Comparison of ENCODE assay signal across 13 cellular contexts in genomic region chr2:130252880-130253645, GRCh38. TPM values are rescaled to one million over a fixed set of nuclear protein-coding genes. Genes with fewer than 3 reads are reported as not detected.
A peak's percentile ranks its signal among the peaks of the same experiment; 100 is the strongest.
DNase-seq lines count a peak whose midpoint lies in the region; ATAC-seq, FAIRE-seq and TF ChIP-seq lines count a peak whose summit lies in the region.
"Had no signal": no experiment of that assay in that cellular context is flagged by ENCODE, and none has a peak within 500 bp of the region (broad histone marks: within the 10 kb centered on the region; RNA-seq: fewer than 3 reads in every experiment).

No MANE protein-coding gene starts in this region.

- DNase-seq in SK-N-SH (peak; percentile 20), adipocyte (ENCODE audit: low read depth) (peak; percentile 21), iPS-NIHi7 (ENCODE audit: extremely low spot score) (peak; percentile 68), H54 (ENCODE audit: insufficient read length, low spot score) (no peak)
- no peak for DNase-seq in activated CD4-positive, alpha-beta T cell treated with anti-CD3 and anti-CD28 coated beads, Interleukin-2, amount 10 ng/mL, durations not matched to agents 24 days and 14 days
- DNase-seq: activated B cell treated with CpG ODN at 0.5 μM for 24 hours; CD4-positive, CD25-positive, alpha-beta regulatory T cell; NCI-H446; substantia nigra had no signal

- H3K36me3 ChIP-seq in SK-N-SH (replicated peaks in 1 of 2; ENCODE audit: control insufficient read depth in 1 of 2, insufficient read depth in 2 of 2, low read length in 1 of 2): no peaks in the 10 kb centered on the region
- H3K36me3 ChIP-seq in adipocyte (ENCODE audit: control insufficient read depth, insufficient read depth, low read length, severe bottlenecking): no peaks in the 10 kb centered on the region
- no peaks in the 10 kb centered on the region for H3K36me3 ChIP-seq in urinary bladder (ENCODE audit: insufficient read depth)

- POLR2A ChIA-PET in SK-N-SH (lab: Yijun Ruan, JAX): no interaction called here

- peaks cover 0 to 8% of the 10 kb centered on the region in 2 experiments; a peak in 1 of 4 replicates for H3K4me1 ChIP-seq in SK-N-SH (ENCODE audit: control insufficient read depth in 1 of 2, insufficient read depth in 2 of 2, low read depth in 1 of 2, low read length in 1 of 2)
- H3K4me1 ChIP-seq in adipocyte (ENCODE audit: control insufficient read depth, insufficient read depth, low read length): no peaks in the 10 kb centered on the region
- H3K4me1 ChIP-seq in urinary bladder (ENCODE audit: insufficient read depth): no peaks in the 10 kb centered on the region

- no peak overlapping the region for H3K27ac Mint-ChIP-seq in activated CD4-positive, alpha-beta T cell treated with anti-CD3 and anti-CD28 coated beads, Interleukin-2, amount 10 ng/mL, durations not matched to agents 24 days and 14 days
- H3K27ac Mint-ChIP-seq: activated B cell treated with CpG ODN at 0.5 μM for 24 hours had no signal

- WGBS in SK-N-SH (ENCODE audit: low lambda C conversion rate): 72% methylated on average over 24 of the region's 42 CpGs
- WGBS in urinary bladder: 25% methylated on average over 42 of the region's 42 CpGs

- H3K27ac ChIP-seq in SK-N-SH (ENCODE audit: low read depth in 2 of 2, low read length in 1 of 2) (no peak overlapping the region), urinary bladder (ENCODE audit: low read depth) (no peak overlapping the region)

- no peak for FAIRE-seq in H54 (lab: Jason Lieb, UNC)

- TF ChIP-seq POLR2A in H54 (IDR thresholded peaks at IDR 0.05; ENCODE audit: low read depth, low read length): no peak

- no peak for TF ChIP-seq EP300 in SK-N-SH (IDR thresholded peaks at IDR 0.05; ENCODE audit: borderline replicate concordance in 1 of 2, low read depth in 1 of 2, low read length in 1 of 2)

- no peak overlapping the region for H3K4me3 Mint-ChIP-seq in activated CD4-positive, alpha-beta T cell treated with anti-CD3 and anti-CD28 coated beads, Interleukin-2, amount 10 ng/mL, durations not matched to agents 24 days and 14 days
- H3K4me3 Mint-ChIP-seq: activated B cell treated with CpG ODN at 0.5 μM for 24 hours; CD4-positive, CD25-positive, alpha-beta regulatory T cell had no signal

- ATAC-seq in SK-N-SH treated with all-trans-retinoic acid at 6 μM for 48 hours (no peak), GM21576 (IDR thresholded peaks at IDR 0.05; ENCODE audit: unreplicated experiment) (no peak)

- H3K79me2 ChIP-seq in SK-N-SH (ENCODE audit: insufficient read depth): no peaks in the 10 kb centered on the region

- CTCF ChIA-PET in SK-N-SH (lab: Yijun Ruan, JAX): no interaction called here

- H3K4me2 ChIP-seq in SK-N-SH: no peak overlapping the region

- H3K27me3 ChIP-seq in SK-N-SH (ENCODE audit: insufficient read depth): no peaks in the 10 kb centered on the region; the same call in 1 of the 2 replicates
- peaks cover 19% of the 10 kb centered on the region for H3K27me3 ChIP-seq in adipocyte (replicated peaks; ENCODE audit: control insufficient read depth, insufficient read depth, low read length)

- H3F3A ChIP-seq in SK-N-SH (replicated peaks; ENCODE audit: insufficient read depth): no peaks in the 10 kb centered on the region

- intact Hi-C loops in activated CD4-positive, alpha-beta T cell treated with anti-CD3 and anti-CD28 coated beads, Interleukin-2, amount 10 ng/mL, durations not matched to agents 24 days and 14 days (cut with micrococcal nuclease): no loop called here

- no peaks in the 10 kb centered on the region for H3K9me2 ChIP-seq in SK-N-SH

- no peaks in the 10 kb centered on the region for H3K4me1 Mint-ChIP-seq in activated CD4-positive, alpha-beta T cell treated with anti-CD3 and anti-CD28 coated beads, Interleukin-2, amount 10 ng/mL, durations not matched to agents 24 days and 14 days
- H3K4me1 Mint-ChIP-seq: activated B cell treated with CpG ODN at 0.5 μM for 24 hours; CD4-positive, CD25-positive, alpha-beta regulatory T cell had no signal

- no peak overlapping the region for H2AFZ ChIP-seq in SK-N-SH (ENCODE audit: low read depth)

- no peaks in the 10 kb centered on the region for H3K36me3 Mint-ChIP-seq in activated CD4-positive, alpha-beta T cell treated with anti-CD3 and anti-CD28 coated beads, Interleukin-2, amount 10 ng/mL, durations not matched to agents 24 days and 14 days (ENCODE audit: low read depth)
- H3K36me3 Mint-ChIP-seq: CD4-positive, CD25-positive, alpha-beta regulatory T cell had no signal

- no peaks in the 10 kb centered on the region for H4K20me1 ChIP-seq in SK-N-SH (ENCODE audit: insufficient read depth)

- H3K4me3 ChIP-seq in SK-N-SH (ENCODE audit: low read depth in 2 of 2, low read length in 1 of 2) (no peak overlapping the region), adipocyte (ENCODE audit: low read length) (peak overlapping the region; percentile 73), urinary bladder (ENCODE audit: low read depth, low read length) (peak overlapping the region; percentile 39)

- TF ChIP-seq CTCF in SK-N-SH (IDR thresholded peaks at IDR 0.05): no peak

- H3K9ac ChIP-seq in SK-N-SH (no peak overlapping the region), adipocyte (ENCODE audit: low read length) (peak overlapping the region; percentile 34)

- TF ChIP-seq RAD21 in SK-N-SH (IDR thresholded peaks at IDR 0.05; ENCODE audit: low read length): no peak

- peaks cover 31% of the 10 kb centered on the region for H3K27me3 Mint-ChIP-seq in activated CD4-positive, alpha-beta T cell treated with anti-CD3 and anti-CD28 coated beads, Interleukin-2, amount 10 ng/mL, durations not matched to agents 24 days and 14 days

- H3K9me3 Mint-ChIP-seq in activated CD4-positive, alpha-beta T cell treated with anti-CD3 and anti-CD28 coated beads, Interleukin-2, amount 10 ng/mL, durations not matched to agents 24 days and 14 days: no peaks in the 10 kb centered on the region
- H3K9me3 Mint-ChIP-seq: activated B cell treated with CpG ODN at 0.5 μM for 24 hours; CD4-positive, CD25-positive, alpha-beta regulatory T cell had no signal

- H3K9me3 ChIP-seq in SK-N-SH: no peaks in the 10 kb centered on the region
- no peaks in the 10 kb centered on the region for H3K9me3 ChIP-seq in adipocyte (ENCODE audit: control insufficient read depth, low read length)

TF ChIP-seq in SK-N-SH, 30 proteins besides CTCF, POLR2A, EP300 and RAD21 (continues in another document):
- TF ChIP-seq ZBTB33 (IDR thresholded peaks at IDR 0.05; ENCODE audit: borderline replicate concordance, low read depth) (no peak), TCF12 (IDR thresholded peaks at IDR 0.05) (no peak), PBX3 (IDR thresholded peaks at IDR 0.05) (no peak)

TF ChIP-seq in SK-N-SH treated with all-trans-retinoic acid at 6 μM for 48 hours, 23 proteins besides CTCF, POLR2A, EP300 and RAD21:
- TF ChIP-seq ISL1 (CRISPR knock-in tag; IDR thresholded peaks at IDR 0.05): no peak
- TF ChIP-seq TCF4 (CRISPR knock-in tag; IDR thresholded peaks at IDR 0.05; ENCODE audit: borderline replicate concordance): no peak

RNA-seq across cellular contexts. Expression of gene TUBA3E, which starts 54.8 kb away (rescaled TPM):
- polyA plus RNA-seq in SK-N-SH (2012; rRNA removed) (not detected in 2 replicates), urinary bladder (not detected)
- not detected in 2 replicates for polyA plus RNA-seq in SK-N-SH (2012; cell fraction: cytosol; rRNA removed)
- polyA plus RNA-seq in SK-N-SH (2012; cell fraction: nucleus; rRNA removed): not detected in 2 replicates
- total RNA-seq in urinary bladder: not detected
- not detected in 2 replicates for total RNA-seq in activated CD4-positive, alpha-beta T cell treated with anti-CD3 and anti-CD28 coated beads, Interleukin-2, amount 10 ng/mL, durations not matched to agents 24 days and 14 days
- total RNA-seq: activated B cell treated with CpG ODN at 0.5 μM for 24 hours; CD4-positive, CD25-positive, alpha-beta regulatory T cell; renal cortical epithelial cell had no signal
- polyA plus RNA-seq: CD4-positive, CD25-positive, alpha-beta regulatory T cell had no signal

Comparison
In these comparisons a context has a peak if more than half of its experiments do, and no peak if none do; other contexts are left out.
1. DNase-seq: peak in SK-N-SH (single experiment), adipocyte (single experiment) and iPS-NIHi7 (single experiment); none in H54 (single experiment) and activated CD4-positive, alpha-beta T cell treated with anti-CD3 and anti-CD28 coated beads, Interleukin-2, amount 10 ng/mL, durations not matched to agents 24 days and 14 days (single experiment).
2. H3K4me3 ChIP-seq: peak in adipocyte (single experiment) and urinary bladder (single experiment); none in SK-N-SH (0 of 2).